14 cellular contexts compared by ENCODE assay signal in the genomic region with DNA sequence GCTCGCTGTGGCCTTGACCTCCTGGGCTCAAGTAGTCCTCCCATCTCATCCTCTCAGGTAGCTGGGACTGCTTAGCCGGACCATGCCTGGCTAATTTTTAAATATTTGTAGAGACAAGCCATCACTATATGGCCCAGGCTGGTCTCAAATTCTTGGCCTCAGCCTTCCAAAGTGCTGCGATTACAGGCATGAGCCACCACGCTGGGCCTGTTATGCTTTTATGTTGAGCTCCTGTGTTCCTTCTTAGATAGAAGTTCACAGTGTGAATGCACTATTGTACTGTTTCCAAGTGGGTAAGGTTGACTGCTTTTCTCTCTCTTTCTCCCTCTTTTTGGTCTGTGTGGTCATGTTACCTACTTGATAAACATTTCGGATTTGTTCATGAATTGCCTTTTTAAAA.
"Had no signal": no experiment of that assay in that cellular context is flagged by ENCODE, and none has a peak within 500 bp of the region (broad histone marks: within the 10 kb centered on the region; RNA-seq: fewer than 3 reads in every experiment).

No MANE protein-coding gene starts in this region.

- ATAC-seq: natural killer cell, SK-N-SH treated with all-trans-retinoic acid at 6 μM for 48 hours, WTC11 had no signal

- H3K9me3 ChIP-seq: colonic mucosa, mucosa of descending colon, testis had no signal

- DNase-seq: activated CD4-positive, alpha-beta T cell treated with anti-CD3 and anti-CD28 coated beads, Interleukin-2, amount 50 U/mL, for 4 hours; activated naive CD4-positive, alpha-beta T cell treated with anti-CD3 and anti-CD28 coated beads for 36 hours; colonic mucosa; effector memory CD4-positive, alpha-beta T cell; mucosa of descending colon; natural killer cell; SHP77; stimulated activated CD4-positive, alpha-beta T cell treated with anti-CD3 and anti-CD28 coated beads, Interleukin-4, amount 100 ng/mL, for 1 hour; stimulated activated CD8-positive, alpha-beta memory T cell treated with anti-CD3 and anti-CD28 coated beads, Interleukin-4, amount 100 ng/mL, for 48 hours; stimulated activated naive CD8-positive, alpha-beta T cell treated with anti-CD3 and anti-CD28 coated beads, Interleukin-15, Interleukin-2, amounts not matched to agents 100 U/mL and 50 U/mL, for 24 hours; testis had no signal

- H3K4me1 ChIP-seq: colonic mucosa, testis had no signal

- H3K27ac Mint-ChIP-seq: activated naive CD4-positive, alpha-beta T cell treated with anti-CD3 and anti-CD28 coated beads for 36 hours; T-helper 1 cell treated with Interleukin-12 subunit alpha and Interleukin-12 subunit beta and Interleukin-4 antibody, amounts not matched to agents 30 μg/mL and 1 μg/mL, for 36 hours; WTC11 had no signal

- H3K27me3 ChIP-seq: colonic mucosa, testis had no signal

- H3K9me3 Mint-ChIP-seq: activated naive CD4-positive, alpha-beta T cell treated with anti-CD3 and anti-CD28 coated beads for 36 hours; natural killer cell; T-helper 1 cell treated with Interleukin-12 subunit alpha and Interleukin-12 subunit beta and Interleukin-4 antibody, amounts not matched to agents 30 μg/mL and 1 μg/mL, for 36 hours; WTC11 had no signal

- H3K4me3 Mint-ChIP-seq: activated naive CD4-positive, alpha-beta T cell treated with anti-CD3 and anti-CD28 coated beads for 36 hours; natural killer cell; T-helper 1 cell treated with Interleukin-12 subunit alpha and Interleukin-12 subunit beta and Interleukin-4 antibody, amounts not matched to agents 30 μg/mL and 1 μg/mL, for 36 hours; WTC11 had no signal

- H3K27ac ChIP-seq: colonic mucosa, testis had no signal
